ENCODE assay signal across 11 cellular contexts in the genomic region with DNA sequence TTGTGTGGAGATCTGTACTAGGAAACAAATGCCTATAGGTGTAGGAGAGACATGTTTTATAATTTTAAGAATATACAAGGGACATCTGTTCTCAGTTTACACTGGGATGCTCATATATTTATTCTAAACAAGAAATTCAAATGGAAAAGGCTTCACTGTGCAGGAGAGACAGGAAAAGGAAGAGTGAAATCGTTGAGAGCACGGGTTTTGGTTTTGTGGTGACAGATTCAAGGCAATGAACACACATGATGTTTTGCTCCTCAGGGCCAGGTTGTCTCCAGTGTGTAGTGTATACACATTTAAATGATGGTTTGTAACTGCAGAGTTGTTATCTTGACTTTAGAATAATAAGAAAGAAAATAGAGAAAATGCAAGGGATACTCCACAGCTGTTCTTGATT.
A peak's percentile ranks its signal among the peaks of the same experiment; 100 is the strongest.
DNase-seq lines count a peak whose midpoint lies in the region; ATAC-seq and TF ChIP-seq lines count a peak whose summit lies in the region.
"Had no signal": no experiment of that assay in that cellular context is flagged by ENCODE, and none has a peak within 500 bp of the region (broad histone marks: within the 10 kb centered on the region; RNA-seq: fewer than 3 reads in every experiment).

No MANE protein-coding gene starts in this region.

- no peaks in the 10 kb centered on the region for H3K36me3 Mint-ChIP-seq in activated CD8-positive, alpha-beta memory T cell treated with anti-CD3 and anti-CD28 coated beads, Interleukin-2, amount 10 ng/mL, durations not matched to agents 7 days and 5 days
- no peaks in the 10 kb centered on the region for H3K36me3 Mint-ChIP-seq in brain
- H3K36me3 Mint-ChIP-seq in stimulated activated effector memory CD8-positive, alpha-beta T cell treated with anti-CD3 and anti-CD28 coated beads, Interleukin-12 subunit alpha, Interleukin-12 subunit beta, amount 100 ng/mL, for 72 hours: no peaks in the 10 kb centered on the region

- H3K27me3 Mint-ChIP-seq in activated CD8-positive, alpha-beta memory T cell treated with anti-CD3 and anti-CD28 coated beads, Interleukin-2, amount 10 ng/mL, durations not matched to agents 7 days and 5 days: peaks cover 18% of the 10 kb centered on the region
- peaks cover 3% of the 10 kb centered on the region for H3K27me3 Mint-ChIP-seq in brain

- peak; percentile 11 for ATAC-seq in activated CD8-positive, alpha-beta memory T cell treated with anti-CD3 and anti-CD28 coated beads, Interleukin-2, amount 10 ng/mL, durations not matched to agents 7 days and 5 days
- no peak for ATAC-seq in stimulated activated effector memory CD8-positive, alpha-beta T cell treated with anti-CD3 and anti-CD28 coated beads, Interleukin-12 subunit alpha, Interleukin-12 subunit beta, amount 100 ng/mL, for 72 hours
- ATAC-seq in HG03354 (IDR thresholded peaks at IDR 0.05; ENCODE audit: poor library complexity, severe bottlenecking, unreplicated experiment): no peak

- peaks cover 51% of the 10 kb centered on the region for H3K4me1 Mint-ChIP-seq in activated CD8-positive, alpha-beta memory T cell treated with anti-CD3 and anti-CD28 coated beads, Interleukin-2, amount 10 ng/mL, durations not matched to agents 7 days and 5 days
- peaks cover 35% of the 10 kb centered on the region for H3K4me1 Mint-ChIP-seq in brain
- H3K4me1 Mint-ChIP-seq in stimulated activated effector memory CD8-positive, alpha-beta T cell treated with anti-CD3 and anti-CD28 coated beads, Interleukin-12 subunit alpha, Interleukin-12 subunit beta, amount 100 ng/mL, for 72 hours: peaks cover 82% of the 10 kb centered on the region

- CTCF ChIA-PET in activated CD8-positive, alpha-beta memory T cell treated with anti-CD3 and anti-CD28 coated beads, Interleukin-2, amount 10 ng/mL, durations not matched to agents 7 days and 5 days (lab: Charles Lee): interaction anchor here (0.8 to 7.9 kb wide), 14 partner anchors 8 to 415 kb away, joined by 3 to 139 read pairs (median 15); a partner anchor contains a TSS

- no peak for TF ChIP-seq CTCF in brain (conservative IDR thresholded peaks at IDR 0.05)

- H3K9me3 Mint-ChIP-seq in activated CD8-positive, alpha-beta memory T cell treated with anti-CD3 and anti-CD28 coated beads, Interleukin-2, amount 10 ng/mL, durations not matched to agents 7 days and 5 days (ENCODE audit: low read depth): no peaks in the 10 kb centered on the region
- peaks cover 0 to 6% (median 1%) of the 10 kb centered on the region in 5 experiments for H3K9me3 Mint-ChIP-seq in brain
- H3K9me3 Mint-ChIP-seq in stimulated activated effector memory CD8-positive, alpha-beta T cell treated with anti-CD3 and anti-CD28 coated beads, Interleukin-12 subunit alpha, Interleukin-12 subunit beta, amount 100 ng/mL, for 72 hours: no peaks in the 10 kb centered on the region

- peak overlapping the region; percentile 73 for H3K4me3 Mint-ChIP-seq in activated CD8-positive, alpha-beta memory T cell treated with anti-CD3 and anti-CD28 coated beads, Interleukin-2, amount 10 ng/mL, durations not matched to agents 7 days and 5 days
- peak overlapping the region in 4 of 5 experiments; percentile 84 to 88 (median 84) for H3K4me3 Mint-ChIP-seq in brain
- H3K4me3 Mint-ChIP-seq in stimulated activated effector memory CD8-positive, alpha-beta T cell treated with anti-CD3 and anti-CD28 coated beads, Interleukin-12 subunit alpha, Interleukin-12 subunit beta, amount 100 ng/mL, for 72 hours: peak overlapping the region; percentile 81

- DNase-seq in activated CD8-positive, alpha-beta memory T cell treated with anti-CD3 and anti-CD28 coated beads, Interleukin-2, amount 10 ng/mL, durations not matched to agents 7 days and 5 days: peak; percentile 51
- DNase-seq in activated CD8-positive, alpha-beta memory T cell treated with anti-CD3 and anti-CD28 coated beads for 24 hours: no peak
- DNase-seq in Kasumi-1 (lab: John Stamatoyannopoulos, UW): peak; percentile 8 to 15
- DNase-seq in stimulated activated effector memory CD8-positive, alpha-beta T cell treated with anti-CD3 and anti-CD28 coated beads, Interleukin-12 subunit alpha, Interleukin-12 subunit beta, amount 100 ng/mL, for 72 hours (ENCODE audit: low spot score in 2 of 2): no peak
- no peak for DNase-seq in 8988T
- no peak for DNase-seq in NCI-H1048 (lab: John Stamatoyannopoulos, UW)
- DNase-seq: activated CD4-positive, alpha-beta T cell treated with anti-CD3 and anti-CD28 coated beads, Interleukin-2, amount 50 U/mL, for 48 hours; esophagus squamous epithelium; SW 1271 had no signal

- peak overlapping the region; percentile 90 for H3K27ac Mint-ChIP-seq in activated CD8-positive, alpha-beta memory T cell treated with anti-CD3 and anti-CD28 coated beads, Interleukin-2, amount 10 ng/mL, durations not matched to agents 7 days and 5 days
- H3K27ac Mint-ChIP-seq in brain: peak overlapping the region in 2 of 5 experiments; percentile 87 to 89
- H3K27ac Mint-ChIP-seq in stimulated activated effector memory CD8-positive, alpha-beta T cell treated with anti-CD3 and anti-CD28 coated beads, Interleukin-12 subunit alpha, Interleukin-12 subunit beta, amount 100 ng/mL, for 72 hours: no peak overlapping the region

Comparison
In these comparisons a context has a peak if more than half of its experiments do, and no peak if none do; other contexts are left out.
1. DNase-seq: peak in activated CD8-positive, alpha-beta memory T cell treated with anti-CD3 and anti-CD28 coated beads, Interleukin-2, amount 10 ng/mL, durations not matched to agents 7 days and 5 days (single experiment) and Kasumi-1 (2 of 2); none in activated CD8-positive, alpha-beta memory T cell treated with anti-CD3 and anti-CD28 coated beads for 24 hours (single experiment), stimulated activated effector memory CD8-positive, alpha-beta T cell treated with anti-CD3 and anti-CD28 coated beads, Interleukin-12 subunit alpha, Interleukin-12 subunit beta, amount 100 ng/mL, for 72 hours (0 of 2), 8988T (single experiment) and NCI-H1048 (single experiment).
2. Peak in every context shown above with its lines, with median percentiles within 50 percentile points of each other: H3K4me3 Mint-ChIP-seq.